ENCODE assay signal across 26 cellular contexts in the genomic region with DNA sequence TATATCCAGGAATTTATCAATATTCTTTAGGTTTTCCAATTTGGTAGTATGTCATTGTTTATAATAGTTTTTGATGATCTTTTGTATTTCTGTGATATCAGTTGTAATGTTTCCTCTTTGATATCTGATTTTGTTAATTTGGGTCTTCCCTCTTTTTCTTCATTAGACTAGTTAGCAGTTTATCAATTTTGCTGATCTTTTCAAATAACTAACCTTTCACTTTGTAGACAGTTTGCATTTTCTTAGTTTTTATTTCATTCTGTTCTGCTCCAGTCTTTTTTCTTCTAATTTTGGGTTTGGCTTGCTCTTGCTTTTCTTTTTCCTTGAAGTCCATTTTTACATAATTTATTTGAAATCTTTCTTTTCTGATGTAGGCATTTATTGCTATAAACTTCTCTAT.
"Had no signal": no experiment of that assay in that cellular context is flagged by ENCODE, and none has a peak within 500 bp of the region (broad histone marks: within the 10 kb centered on the region; RNA-seq: fewer than 3 reads in every experiment).

No MANE protein-coding gene starts in this region.

- H3K36me3 ChIP-seq: neutrophil, pancreas, prostate gland, stomach, thoracic aorta, thyroid gland, tibial nerve, upper lobe of left lung, vagina had no signal

- DNase-seq: naive thymus-derived CD8-positive, alpha-beta T cell; nephron progenitor cell; nucleus accumbens; pancreas; retina; right cardiac atrium; stimulated activated CD4-positive, alpha-beta T cell treated with anti-CD3 and anti-CD28 coated beads, Interleukin-15, amount 100 ng/mL, for 24 hours; stimulated activated CD4-positive, alpha-beta T cell treated with anti-CD3 and anti-CD28 coated beads, Interleukin-2, amount 100 ng/mL, for 24 hours; stimulated activated CD4-positive, alpha-beta T cell treated with anti-CD3 and anti-CD28 coated beads, Interleukin-2, amount 100 ng/mL, for 48 hours; stimulated activated CD4-positive, alpha-beta T cell treated with anti-CD3 and anti-CD28 coated beads, Interleukin-4, amount 100 ng/mL, for 24 hours; stimulated activated naive B cell treated with anti-CD40 and anti-IgM and Interleukin-4, amounts not matched to agents 10 μg/mL and 1 μg/mL and 100 μg/mL, for 72 hours; stimulated activated naive CD4-positive, alpha-beta T cell treated with Interleukin-2 at 50 U/mL for 16 hours; stomach; thyroid gland; trophoblast cell; upper lobe of left lung had no signal

- H3K4me3 ChIP-seq: pancreas, prostate gland, skin epidermis, stomach, thoracic aorta, thyroid gland, tibial nerve, upper lobe of left lung, vagina had no signal

- H3K9me3 ChIP-seq: neutrophil, pancreas, prostate gland, stomach, thoracic aorta, thyroid gland, tibial nerve, upper lobe of left lung, vagina had no signal

- ATAC-seq: naive thymus-derived CD8-positive, alpha-beta T cell; natural killer cell treated with Interleukin-12 subunit alpha and Interleukin-12 subunit beta and Interleukin-15 and Interleukin-18, amount 100 ng/mL, for 72 hours; pancreas; right cardiac atrium; sciatic nerve; stimulated activated effector memory CD8-positive, alpha-beta T cell treated with anti-CD3 and anti-CD28 coated beads, Interleukin-12 subunit alpha, Interleukin-12 subunit beta, amount 100 ng/mL, for 72 hours; stimulated activated naive B cell treated with anti-CD40 and anti-IgM and Interleukin-4, amounts not matched to agents 10 μg/mL and 1 μg/mL and 100 μg/mL, for 72 hours had no signal

- H3K27me3 ChIP-seq: neutrophil, pancreas, stomach, thyroid gland, tibial nerve, upper lobe of left lung, vagina had no signal

- H3K4me1 ChIP-seq: pancreas, prostate gland, stomach, thyroid gland, tibial nerve, upper lobe of left lung, vagina had no signal

- FAIRE-seq: pancreas, urothelium cell line had no signal

- H3K27ac ChIP-seq: neutrophil, pancreas, prostate gland, skin epidermis, stomach, thoracic aorta, thyroid gland, tibial nerve, upper lobe of left lung, vagina had no signal
